16 cellular contexts compared by ENCODE assay signal in the genomic region with DNA sequence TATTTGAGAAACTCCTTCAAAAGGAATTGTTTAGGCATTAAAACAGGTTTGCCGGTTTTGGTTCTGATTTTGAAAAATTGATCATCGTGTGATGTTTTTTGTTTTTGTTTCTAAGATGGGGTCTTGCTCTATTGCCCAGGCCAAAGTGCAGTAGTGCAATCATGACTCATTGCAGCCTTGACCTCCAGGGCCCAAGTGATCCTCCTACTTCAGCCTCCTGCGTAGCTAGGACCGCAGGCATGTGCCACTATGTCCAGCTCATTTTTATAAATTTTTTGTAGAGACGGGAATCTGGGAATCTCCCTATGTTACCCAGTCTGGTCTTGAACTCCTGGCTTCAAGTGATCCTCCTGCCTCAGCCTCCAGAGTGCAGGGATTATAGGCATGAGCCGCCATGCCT. TPM values are rescaled to one million over a fixed set of nuclear protein-coding genes. Genes with fewer than 3 reads are reported as not detected.
A peak's percentile ranks its signal among the peaks of the same experiment; 100 is the strongest.
DNase-seq lines count a peak whose midpoint lies in the region; ATAC-seq, FAIRE-seq and TF ChIP-seq lines count a peak whose summit lies in the region.
"Had no signal": no experiment of that assay in that cellular context is flagged by ENCODE, and none has a peak within 500 bp of the region (broad histone marks: within the 10 kb centered on the region; RNA-seq: fewer than 3 reads in every experiment).

No MANE protein-coding gene starts in this region.

- no peak overlapping the region for H2BK12ac ChIP-seq in neuronal stem cell (ENCODE audit: low read length)

- CTCF ChIA-PET in K562 (lab: Yijun Ruan, JAX; ENCODE audit: low intra/inter-chr PET ratio), result no interaction called here

- POLR2A ChIA-PET in K562 (lab: Yijun Ruan, JAX), result no interaction called here

- H2BK120ac ChIP-seq in neuronal stem cell (ENCODE audit: low read depth, low read length), result no peak overlapping the region

- no peak for TF ChIP-seq RAD21 in K562 (CRISPR knock-in tag; conservative IDR thresholded peaks at IDR 0.05 in 1 of 2, IDR thresholded peaks at IDR 0.05 in 1 of 2)

- TF ChIP-seq EP300 in K562 (IDR thresholded peaks at IDR 0.05; ENCODE audit: low read length), result no peak

- H2BK15ac ChIP-seq in neuronal stem cell (ENCODE audit: low read length), result no peak overlapping the region

- H3K9me3 ChIP-seq in SK-N-MC (ENCODE audit: low read depth, low read length) (no peaks in the 10 kb centered on the region), K562 (replicated peaks; ENCODE audit: control insufficient read depth, insufficient read depth, low read depth, low read length) (no peaks in the 10 kb centered on the region; the same call in 1 of the 2 replicates), neuronal stem cell (replicated peaks in 1 of 2; ENCODE audit: control insufficient read depth in 2 of 2, insufficient read depth in 1 of 2, low read depth in 1 of 2, low read length in 2 of 2) (peaks cover 0 to 12% of the 10 kb centered on the region in 2 donors), right cardiac atrium (ENCODE audit: control insufficient read depth, low read length) (no peaks in the 10 kb centered on the region)
- H3K9me3 ChIP-seq: HAP-1 had no signal

- H3K4me3 ChIP-seq in SK-N-MC, result no peak overlapping the region
- H3K4me3 ChIP-seq in K562, result no peak overlapping the region
- no peak overlapping the region for H3K4me3 ChIP-seq in neuronal stem cell (ENCODE audit: low read length in 2 of 2)
- no peak overlapping the region for H3K4me3 ChIP-seq in right cardiac atrium (ENCODE audit: low read length)
- H3K4me3 ChIP-seq: GM23338, HAP-1 had no signal

- peaks cover 90% of the 10 kb centered on the region for H3K79me2 ChIP-seq in K562 (ENCODE audit: control insufficient read depth, insufficient read depth, low read length)

- H3K9me1 ChIP-seq in K562 (ENCODE audit: control insufficient read depth, insufficient read depth, low read length), result no peaks in the 10 kb centered on the region

- no peak overlapping the region for H2BK5ac ChIP-seq in neuronal stem cell (ENCODE audit: low read length)

- H3K79me1 ChIP-seq in neuronal stem cell (ENCODE audit: low read depth, low read length), result no peaks in the 10 kb centered on the region

- in situ Hi-C loops in K562 (cut with MboI), result loop anchor here (5.0 kb wide), 1 partner anchor 33 kb away; the partner anchor contains the start of gene CLCN3

- H3K27ac ChIP-seq in SK-N-MC (peak overlapping the region; percentile 89), K562 (ENCODE audit: extremely low read depth, low read depth, low read length) (no peak overlapping the region), neuronal stem cell (replicated peaks; ENCODE audit: low read length) (no peak overlapping the region), right cardiac atrium (ENCODE audit: low read length) (no peak overlapping the region)

- no peak overlapping the region for H3K4me2 ChIP-seq in K562 (ENCODE audit: insufficient read depth, low read length)
- no peak overlapping the region for H3K4me2 ChIP-seq in neuronal stem cell (ENCODE audit: insufficient read depth, low read length, poor library complexity, severe bottlenecking)
- H3K4me2 ChIP-seq: GM23338 had no signal

- H3K18ac ChIP-seq in neuronal stem cell (ENCODE audit: low read length), result no peak overlapping the region

- H4K91ac ChIP-seq in neuronal stem cell (ENCODE audit: low read depth, low read length, poor library complexity), result no peak overlapping the region

- H3K36me3 ChIP-seq in SK-N-MC (ENCODE audit: insufficient read depth, low read length), result peaks cover 13% of the 10 kb centered on the region
- H3K36me3 ChIP-seq in K562 (ENCODE audit: control insufficient read depth, insufficient read depth, low read length), result peaks cover 13% of the 10 kb centered on the region; the same call in 2 of the 3 replicates
- peaks cover 0 to 18% of the 10 kb centered on the region in 2 donors for H3K36me3 ChIP-seq in neuronal stem cell (replicated peaks in 1 of 2; ENCODE audit: control insufficient read depth in 2 of 2, insufficient read depth in 2 of 2, low read length in 2 of 2)
- H3K36me3 ChIP-seq: HAP-1 had no signal

- H3K4me1 ChIP-seq in K562 (replicated peaks in 1 of 2; ENCODE audit: control insufficient read depth in 2 of 2, insufficient read depth in 2 of 2, low read length in 2 of 2) (peaks cover 0 to 10% of the 10 kb centered on the region in 2 experiments; a peak in 3 of 5 replicates), neuronal stem cell (ENCODE audit: control insufficient read depth in 2 of 2, insufficient read depth in 1 of 2, low read depth in 1 of 2, low read length in 2 of 2) (peaks cover 0 to 9% of the 10 kb centered on the region in 2 donors), right cardiac atrium (ENCODE audit: control insufficient read depth, insufficient read depth, low read length) (peaks cover 4% of the 10 kb centered on the region)

- H4K20me1 ChIP-seq in K562 (replicated peaks; ENCODE audit: control insufficient read depth, insufficient read depth, low read length), result no peaks in the 10 kb centered on the region

- H3K14ac ChIP-seq in neuronal stem cell (ENCODE audit: low read length), result peak overlapping the region; percentile 71

- H3K9ac ChIP-seq in SK-N-MC (ENCODE audit: insufficient read length) (no peak overlapping the region), K562 (ENCODE audit: insufficient read depth in 1 of 2, low read depth in 2 of 2, low read length in 2 of 2) (no peak overlapping the region), neuronal stem cell (ENCODE audit: low read depth, low read length, poor library complexity) (no peak overlapping the region)

- no peak for FAIRE-seq in K562 (lab: Jason Lieb, UNC)
- FAIRE-seq: H54 had no signal

- H3K27me3 ChIP-seq in K562 (ENCODE audit: control insufficient read depth in 2 of 2, insufficient read depth in 2 of 2, low read length in 2 of 2), result no peaks in the 10 kb centered on the region
- no peaks in the 10 kb centered on the region for H3K27me3 ChIP-seq in neuronal stem cell (ENCODE audit: control insufficient read depth in 3 of 3, insufficient read depth in 3 of 3, low read depth in 1 of 3, low read length in 3 of 3)
- no peaks in the 10 kb centered on the region for H3K27me3 ChIP-seq in right cardiac atrium (ENCODE audit: control insufficient read depth, insufficient read depth)

- no peak overlapping the region for H4K8ac ChIP-seq in neuronal stem cell (ENCODE audit: low read depth, low read length)

- DNase-seq in SK-N-MC (ENCODE audit: low read depth, low spot score) (no peak), K562 (ENCODE audit: extremely low read depth in 1 of 4, low spot score in 3 of 4) (no peak), neuronal stem cell (ENCODE audit: low spot score) (no peak), GM03348 (ENCODE audit: low spot score) (no peak), right cardiac atrium (no peak)
- DNase-seq: C1 segment of cervical spinal cord; Calu3; CD4-positive, alpha-beta memory T cell; COR-L47; DMS53; DMS79 treated with DMSO at 0.1 percent for 48 hours; GF-D8 had no signal

- H2AFZ ChIP-seq in K562 (ENCODE audit: low read depth, low read length), result no peak overlapping the region
- H2AFZ ChIP-seq in neuronal stem cell (ENCODE audit: low read length), result no peak overlapping the region
- H2AFZ ChIP-seq: GM23338 had no signal

- no TSS peak for BruUV-seq in K562 (replicated peaks; lab: Mats Ljungman, UMichigan)

- no peak overlapping the region for H3K4ac ChIP-seq in neuronal stem cell (ENCODE audit: low read length)

- TF ChIP-seq POLR2A in K562 (conservative IDR thresholded peaks at IDR 0.05), result no peak

- TF ChIP-seq CTCF in K562 (IDR thresholded peaks at IDR 0.05 in 2 of 3, conservative IDR thresholded peaks at IDR 0.05 in 1 of 3; ENCODE audit: insufficient read depth in 2 of 3, low read depth in 1 of 3, low read length in 3 of 3), result no peak

- no peak overlapping the region for H3K23ac ChIP-seq in neuronal stem cell (ENCODE audit: low read depth, low read length, poor library complexity)

- intact Hi-C loops in K562 (cut with micrococcal nuclease) (no loop called here), right cardiac atrium (cut with DNase I) (loop anchor here in 1 of 4 donors (5.0 kb wide), 1 partner anchor 33 kb away; the partner anchor contains the start of gene CLCN3)

- 96% methylated on average over 6 of the region's 6 CpGs for WGBS in K562 (ENCODE audit: insufficient coverage, low coverage, missing lambda C conversion rate)
- WGBS in neuronal stem cell (ENCODE audit: extremely low coverage in 2 of 2, insufficient read length in 2 of 2, insufficient replicate concordance in 1 of 2), 2 donors, result no CpG with 5 or more reads among the region's 6 CpGs
- WGBS in right cardiac atrium, result 98% methylated on average over 6 of the region's 6 CpGs

- H2AK5ac ChIP-seq in neuronal stem cell (ENCODE audit: low read depth, low read length), result no peak overlapping the region

- no peak for ATAC-seq in K562
- no peak for ATAC-seq in right cardiac atrium
- ATAC-seq in GM18907 (IDR thresholded peaks at IDR 0.05; ENCODE audit: unreplicated experiment), result no peak
- ATAC-seq: GM23338 had no signal

RNA-seq across cellular contexts. Expression of gene CLCN3, which starts 35.0 kb away (rescaled TPM):
- 50.5 and 176 TPM in 2 replicates for total RNA-seq in K562 (2011; cell fraction: chromatin; rRNA removed; ENCODE audit: low replicate concordance)
- 36.2 and 41.2 TPM in 2 replicates for total RNA-seq in K562 (2011; cell fraction: nucleolus; rRNA removed)
- total RNA-seq in K562 (2011; cell fraction: nucleoplasm; rRNA removed), result 79.1 and 117 TPM in 2 replicates
- 28.0 and 28.4 TPM in 2 replicates for total RNA-seq in K562 (2014; rRNA removed)
- total RNA-seq in K562 (2014; rRNA removed; fragmentation: Illumina TruSeq; extraction: Trizol), result 48.1 and 60.1 TPM in 2 replicates
- 38.2 and 38.5 TPM in 2 replicates for total RNA-seq in K562 (2015; rRNA removed; fragmentation: Illumina TruSeq; extraction: Trizol)
- total RNA-seq in K562 (2021), result 44.8 and 46.3 TPM in 2 replicates
- polyA plus RNA-seq in K562 (2011; rRNA removed), result 46.9 and 60.6 TPM in 2 replicates
- polyA plus RNA-seq in K562 (2011; cell fraction: cytosol; rRNA removed), result 18.1 and 24.5 TPM in 2 replicates
- polyA plus RNA-seq in K562 (2011; cell fraction: nucleus; rRNA removed), result 15.1 and 21.3 TPM in 2 replicates
- polyA plus RNA-seq in K562 (2012), result 28.2 and 30.6 TPM in 2 replicates
- 35.1 and 43.6 TPM in 2 replicates for polyA plus RNA-seq in K562 (2014; fragmentation: Illumina TruSeq; extraction: Trizol)
- polyA plus RNA-seq in K562 (2014; fragmentation: Nextera tagmentation; extraction: Ambion mirVana), result 10 to 100 TPM; 12.7 to 22.8 TPM
- polyA plus RNA-seq in K562 (2014; rRNA removed), result 30.8 and 35.5 TPM in 2 replicates
- polyA minus RNA-seq in K562 (2011; rRNA and poly(A)+ RNA removed), result 169 and 177 TPM in 2 replicates
- polyA minus RNA-seq in K562 (2011; cell fraction: cytosol; rRNA and poly(A)+ RNA removed), result 28.0 and 38.7 TPM in 2 replicates
- 23.8 and 47.7 TPM in 2 replicates for polyA minus RNA-seq in K562 (2011; cell fraction: nucleus; rRNA and poly(A)+ RNA removed)
- polyA plus RNA-seq in neuronal stem cell (2013, experiment 1 of 2), result 22.6 TPM
- polyA plus RNA-seq in neuronal stem cell (2013, experiment 2 of 2), result 20.7 TPM
- total RNA-seq in right cardiac atrium, result 10 to 100 TPM; 45.1 to 51.3 (median 49.3) TPM
- polyA plus RNA-seq in right cardiac atrium, result 19.6 TPM

RNA-seq across cellular contexts. Expression of gene NEK1, which starts 43.0 kb away (rescaled TPM):
- total RNA-seq in K562 (2011; cell fraction: chromatin; rRNA removed; ENCODE audit: low replicate concordance), result 29.0 and 61.5 TPM in 2 replicates
- 20.3 and 30.8 TPM in 2 replicates for total RNA-seq in K562 (2011; cell fraction: nucleolus; rRNA removed)
- total RNA-seq in K562 (2011; cell fraction: nucleoplasm; rRNA removed), result 35.7 and 51.3 TPM in 2 replicates
- 7.1 and 8.3 TPM in 2 replicates for total RNA-seq in K562 (2014; rRNA removed)
- total RNA-seq in K562 (2014; rRNA removed; fragmentation: Illumina TruSeq; extraction: Trizol), result 10.7 and 11.9 TPM in 2 replicates
- 9.2 and 10.3 TPM in 2 replicates for total RNA-seq in K562 (2015; rRNA removed; fragmentation: Illumina TruSeq; extraction: Trizol)
- total RNA-seq in K562 (2021), result 15.7 and 18.2 TPM in 2 replicates
- polyA plus RNA-seq in K562 (2011; rRNA removed), result 12.0 and 12.7 TPM in 2 replicates
- 3.3 and 5.6 TPM in 2 replicates for polyA plus RNA-seq in K562 (2011; cell fraction: cytosol; rRNA removed)
- polyA plus RNA-seq in K562 (2011; cell fraction: nucleus; rRNA removed), result 10.7 and 12.7 TPM in 2 replicates
- polyA plus RNA-seq in K562 (2012), result 8.9 and 13.0 TPM in 2 replicates
- 13.5 and 15.2 TPM in 2 replicates for polyA plus RNA-seq in K562 (2014; fragmentation: Illumina TruSeq; extraction: Trizol)
- 1 to 10 TPM; 6.2 to 9.0 TPM for polyA plus RNA-seq in K562 (2014; fragmentation: Nextera tagmentation; extraction: Ambion mirVana)
- polyA plus RNA-seq in K562 (2014; rRNA removed), result 9.8 and 11.2 TPM in 2 replicates
- 21.3 and 22.2 TPM in 2 replicates for polyA minus RNA-seq in K562 (2011; rRNA and poly(A)+ RNA removed)
- polyA minus RNA-seq in K562 (2011; cell fraction: cytosol; rRNA and poly(A)+ RNA removed), result 4.9 and 10.8 TPM in 2 replicates
- 27.1 and 36.1 TPM in 2 replicates for polyA minus RNA-seq in K562 (2011; cell fraction: nucleus; rRNA and poly(A)+ RNA removed)
- polyA plus RNA-seq in neuronal stem cell (2013, experiment 1 of 2), result 10.4 TPM
- 10.0 TPM for polyA plus RNA-seq in neuronal stem cell (2013, experiment 2 of 2)
- 10 to 100 TPM; 13.6 to 16.9 (median 15.2) TPM for total RNA-seq in right cardiac atrium
- polyA plus RNA-seq in right cardiac atrium, result 5.5 TPM
